9 cellular contexts compared by ENCODE assay signal in genomic region chr3:122682016-122682374, GRCh38. TPM values are rescaled to one million over a fixed set of nuclear protein-coding genes. Genes with fewer than 3 reads are reported as not detected.
DNase-seq lines count a peak whose midpoint lies in the region; ATAC-seq and TF ChIP-seq lines count a peak whose summit lies in the region.
"Had no signal": no experiment of that assay in that cellular context is flagged by ENCODE, and none has a peak within 500 bp of the region (broad histone marks: within the 10 kb centered on the region; RNA-seq: fewer than 3 reads in every experiment).

No MANE protein-coding gene starts in this region.

- no peak for TF ChIP-seq EP300 in tibial nerve (IDR thresholded peaks at IDR 0.05)

- H3K4me3 ChIP-seq in ascending aorta (peak overlapping the region; percentile 90 to 96), lower lobe of right lung (peak overlapping the region; percentile 87), tibial nerve (peak overlapping the region in 3 of 4 donors; percentile 88 to 96 (median 91))

- H3K36me3 Mint-ChIP-seq in activated naive CD4-positive, alpha-beta T cell treated with anti-CD3 and anti-CD28 coated beads, Interleukin-2, amount 10 ng/mL, durations not matched to agents 7 days and 5 days = peaks cover 38% of the 10 kb centered on the region

- H3K27me3 ChIP-seq in ascending aorta (no peaks in the 10 kb centered on the region), lower lobe of right lung (ENCODE audit: low read depth) (no peaks in the 10 kb centered on the region), tibial nerve (no peaks in the 10 kb centered on the region)

- H3K9me3 ChIP-seq in ascending aorta (no peaks in the 10 kb centered on the region), lower lobe of right lung (no peaks in the 10 kb centered on the region), tibial nerve (no peaks in the 10 kb centered on the region)

- no peaks in the 10 kb centered on the region for H3K27me3 Mint-ChIP-seq in activated naive CD4-positive, alpha-beta T cell treated with anti-CD3 and anti-CD28 coated beads, Interleukin-2, amount 10 ng/mL, durations not matched to agents 7 days and 5 days

- peak overlapping the region; percentile 88 for H3K4me3 Mint-ChIP-seq in activated naive CD4-positive, alpha-beta T cell treated with anti-CD3 and anti-CD28 coated beads, Interleukin-2, amount 10 ng/mL, durations not matched to agents 7 days and 5 days

- CTCF ChIA-PET in activated naive CD4-positive, alpha-beta T cell treated with anti-CD3 and anti-CD28 coated beads, Interleukin-2, amount 10 ng/mL, durations not matched to agents 7 days and 5 days (lab: Charles Lee) = interaction anchor here (6.7 kb wide), 1 partner anchor 121 kb away, joined by 183 read pairs; the partner anchor contains the start of genes DTX3L and PARP9

- intact Hi-C loops in ascending aorta (cut with DNase I) = loop anchor here (5.0 kb wide), 1 partner anchor 225 kb away; no protein-coding TSS in a partner anchor
- intact Hi-C loops in lower lobe of right lung (cut with DNase I) = no loop called here

- no peak for ATAC-seq in lower lobe of right lung
- ATAC-seq in GM18520 (IDR thresholded peaks at IDR 0.05; ENCODE audit: unreplicated experiment) = no peak

- peak overlapping the region in 1 of 2 donors; percentile 98 for H3K27ac ChIP-seq in ascending aorta
- peak overlapping the region; percentile 95 for H3K27ac ChIP-seq in lower lobe of right lung
- peak overlapping the region in 3 of 4 donors; percentile 39 to 98 (median 98) for H3K27ac ChIP-seq in tibial nerve

- 84 to 86% methylated on average over 2 of the region's 2 CpGs for WGBS in tibial nerve, 2 donors

- H3K4me1 Mint-ChIP-seq in activated naive CD4-positive, alpha-beta T cell treated with anti-CD3 and anti-CD28 coated beads, Interleukin-2, amount 10 ng/mL, durations not matched to agents 7 days and 5 days = peaks cover 74% of the 10 kb centered on the region

- no peak for DNase-seq in activated naive CD4-positive, alpha-beta T cell treated with anti-CD3 and anti-CD28 coated beads, Interleukin-2, amount 10 ng/mL, durations not matched to agents 7 days and 5 days
- DNase-seq in activated naive CD4-positive, alpha-beta T cell (lab: John Stamatoyannopoulos, UW) = no peak
- DNase-seq in ascending aorta (ENCODE audit: low spot score in 2 of 2) (no peak), lower lobe of right lung (no peak), tibial nerve (ENCODE audit: low spot score in 2 of 2) (no peak), cerebellar cortex (ENCODE audit: low spot score) (no peak), midbrain (lab: John Stamatoyannopoulos, UW) (no peak)
- DNase-seq: Kasumi-1 had no signal

- H3K9me3 Mint-ChIP-seq in activated naive CD4-positive, alpha-beta T cell treated with anti-CD3 and anti-CD28 coated beads, Interleukin-2, amount 10 ng/mL, durations not matched to agents 7 days and 5 days = no peaks in the 10 kb centered on the region

- TF ChIP-seq CTCF in ascending aorta (IDR thresholded peaks at IDR 0.05) (no peak), lower lobe of right lung (IDR thresholded peaks at IDR 0.05) (no peak), tibial nerve (IDR thresholded peaks at IDR 0.05) (no peak)

- TF ChIP-seq POLR2A in tibial nerve (IDR thresholded peaks at IDR 0.05) = no peak

- H3K27ac Mint-ChIP-seq in activated naive CD4-positive, alpha-beta T cell treated with anti-CD3 and anti-CD28 coated beads, Interleukin-2, amount 10 ng/mL, durations not matched to agents 7 days and 5 days = peak overlapping the region; percentile 98

- peaks cover 0 to 5% of the 10 kb centered on the region in 2 donors for H3K36me3 ChIP-seq in ascending aorta
- no peaks in the 10 kb centered on the region for H3K36me3 ChIP-seq in lower lobe of right lung
- no peaks in the 10 kb centered on the region for H3K36me3 ChIP-seq in tibial nerve

- peaks cover 0 to 23% of the 10 kb centered on the region in 2 donors for H3K4me1 ChIP-seq in ascending aorta
- peaks cover 53% of the 10 kb centered on the region for H3K4me1 ChIP-seq in lower lobe of right lung
- peaks cover 0 to 38% (median 13%) of the 10 kb centered on the region in 4 donors for H3K4me1 ChIP-seq in tibial nerve

RNA-seq across cellular contexts. Expression of gene PARP14, which starts 1.4 kb away (rescaled TPM):
- 58.8 TPM for total RNA-seq in ascending aorta
- 165 TPM for total RNA-seq in lower lobe of right lung
- total RNA-seq in tibial nerve = 10 to 100 TPM; 31.6 to 56.2 (median 38.4) TPM
